Comparison of ENCODE assay signal across 8 cellular contexts in genomic region chr12:66066071-66066928, GRCh38.
DNase-seq lines count a peak whose midpoint lies in the region; ATAC-seq, FAIRE-seq and TF ChIP-seq lines count a peak whose summit lies in the region.

No MANE protein-coding gene starts in this region.

- peak overlapping the region; percentile 43 for H3K27ac Mint-ChIP-seq in astrocyte (ENCODE audit: unreplicated experiment)

- ATAC-seq in GM21786 (IDR thresholded peaks at IDR 0.05; ENCODE audit: unreplicated experiment) = peak; percentile 91

- H3K9me3 Mint-ChIP-seq in astrocyte (ENCODE audit: unreplicated experiment) = no peaks in the 10 kb centered on the region

- no peak overlapping the region; the same call in 1 of the 2 replicates for H3K27ac ChIP-seq in KMS-11
- peak overlapping the region; percentile 10 for H3K27ac ChIP-seq in astrocyte (ENCODE audit: low read depth, low read length)
- H3K27ac ChIP-seq in suprapubic skin = no peak overlapping the region
- H3K27ac ChIP-seq in right atrium auricular region = no peak overlapping the region

- H3K79me2 ChIP-seq in KMS-11 (ENCODE audit: insufficient read depth, low read depth) = no peaks in the 10 kb centered on the region
- no peaks in the 10 kb centered on the region for H3K79me2 ChIP-seq in astrocyte (ENCODE audit: insufficient read depth, low read length)

- H4K20me1 ChIP-seq in KMS-11 (ENCODE audit: insufficient read depth) (no peaks in the 10 kb centered on the region), astrocyte (ENCODE audit: insufficient read depth, low read length) (peaks cover 3% of the 10 kb centered on the region)

- FAIRE-seq in astrocyte (lab: Jason Lieb, UNC) = no peak

- peaks cover 9% of the 10 kb centered on the region; the same call in 1 of the 2 replicates for H3K27me3 ChIP-seq in KMS-11 (ENCODE audit: insufficient read depth, low read depth)
- peaks cover 2% of the 10 kb centered on the region for H3K27me3 ChIP-seq in astrocyte (ENCODE audit: insufficient read depth, low read length)
- H3K27me3 ChIP-seq in suprapubic skin = peaks cover 6% of the 10 kb centered on the region
- H3K27me3 ChIP-seq in right atrium auricular region = no peaks in the 10 kb centered on the region

- no peak overlapping the region for H3K4me3 Mint-ChIP-seq in astrocyte (ENCODE audit: unreplicated experiment)

- H3K4me1 ChIP-seq in KMS-11 (ENCODE audit: low read depth, poor library complexity, severe bottlenecking) = peaks cover 31% of the 10 kb centered on the region
- peaks cover 18% of the 10 kb centered on the region for H3K4me1 ChIP-seq in astrocyte (ENCODE audit: insufficient read depth, low read length)
- no peaks in the 10 kb centered on the region for H3K4me1 ChIP-seq in suprapubic skin
- H3K4me1 ChIP-seq in right atrium auricular region = no peaks in the 10 kb centered on the region

- WGBS in suprapubic skin = 50% methylated on average over 6 of the region's 7 CpGs

- peaks cover 2% of the 10 kb centered on the region for H3K27me3 Mint-ChIP-seq in astrocyte (ENCODE audit: low read depth, unreplicated experiment)

- H3K9ac ChIP-seq in KMS-11 = no peak overlapping the region
- no peak overlapping the region for H3K9ac ChIP-seq in astrocyte (ENCODE audit: low read length)

- no peak overlapping the region for H2AFZ ChIP-seq in KMS-11 (ENCODE audit: low read depth)
- no peak overlapping the region for H2AFZ ChIP-seq in astrocyte (ENCODE audit: low read depth, low read length)

- H3K4me2 ChIP-seq in KMS-11 (peak overlapping the region; percentile 58), astrocyte (ENCODE audit: low read length) (peak overlapping the region; percentile 47)

- in situ Hi-C loops in GM13976 (cut with MboI; ENCODE audit: low sequenced_read_pairs, unreplicated experiment) = no loop called here

- H3K36me3 ChIP-seq in KMS-11 (ENCODE audit: insufficient read depth) = no peaks in the 10 kb centered on the region
- no peaks in the 10 kb centered on the region for H3K36me3 ChIP-seq in astrocyte (ENCODE audit: insufficient read depth, low read length)
- H3K36me3 ChIP-seq in suprapubic skin = no peaks in the 10 kb centered on the region
- no peaks in the 10 kb centered on the region for H3K36me3 ChIP-seq in right atrium auricular region

- TF ChIP-seq POLR2A in suprapubic skin (IDR thresholded peaks at IDR 0.05) = no peak

- H3K4me3 ChIP-seq in KMS-11 (IDR thresholded peaks at IDR 0.05; ENCODE audit: insufficient read depth, low read depth, low read length) (no peak overlapping the region), astrocyte (ENCODE audit: insufficient read depth, low read depth, low read length) (no peak overlapping the region), suprapubic skin (no peak overlapping the region), right atrium auricular region (no peak overlapping the region)

- no peak for TF ChIP-seq EP300 in suprapubic skin (IDR thresholded peaks at IDR 0.05)

- H3K9me3 ChIP-seq in astrocyte (ENCODE audit: insufficient read depth, low read depth, low read length) (no peaks in the 10 kb centered on the region), suprapubic skin (no peaks in the 10 kb centered on the region), right atrium auricular region (no peaks in the 10 kb centered on the region)

- H3K36me3 Mint-ChIP-seq in astrocyte (ENCODE audit: low read depth, unreplicated experiment) = no peaks in the 10 kb centered on the region

- TF ChIP-seq CTCF in GM13976 (IDR thresholded peaks at IDR 0.05; ENCODE audit: borderline replicate concordance, control extremely low read depth, extremely low read depth, insufficient read depth, missing control alignments) (peak; percentile 12), KMS-11 (conservative IDR thresholded peaks at IDR 0.05; ENCODE audit: low read depth, low read length) (peak; percentile 69), astrocyte (IDR thresholded peaks at IDR 0.05; ENCODE audit: insufficient read depth, low read depth, low read length) (peak; percentile 16), suprapubic skin (IDR thresholded peaks at IDR 0.05) (no peak), right atrium auricular region (IDR thresholded peaks at IDR 0.05) (no peak)

- peaks cover 32% of the 10 kb centered on the region for H3K4me1 Mint-ChIP-seq in astrocyte (ENCODE audit: low read depth, unreplicated experiment)

- DNase-seq in GM13976 (ENCODE audit: low spot score) (no peak), astrocyte (ENCODE audit: low read depth) (peak; percentile 76), inferior parietal cortex (ENCODE audit: extremely low spot score) (no peak), suprapubic skin (ENCODE audit: low spot score in 2 of 2) (no peak), right atrium auricular region (ENCODE audit: low spot score) (no peak)
- DNase-seq in stimulated activated CD4-positive, alpha-beta T cell treated with anti-CD3 and anti-CD28 coated beads, Interleukin-2, amount 100 ng/mL, for 24 hours = no peak

Comparison
In these comparisons a context has a peak if more than half of its experiments do, and no peak if none do; other contexts are left out.
1. CTCF ChIP-seq: peak in GM13976 (single experiment), KMS-11 (single experiment) and astrocyte (single experiment); none in suprapubic skin (0 of 2) and right atrium auricular region (0 of 2).